In the genomic region with DNA sequence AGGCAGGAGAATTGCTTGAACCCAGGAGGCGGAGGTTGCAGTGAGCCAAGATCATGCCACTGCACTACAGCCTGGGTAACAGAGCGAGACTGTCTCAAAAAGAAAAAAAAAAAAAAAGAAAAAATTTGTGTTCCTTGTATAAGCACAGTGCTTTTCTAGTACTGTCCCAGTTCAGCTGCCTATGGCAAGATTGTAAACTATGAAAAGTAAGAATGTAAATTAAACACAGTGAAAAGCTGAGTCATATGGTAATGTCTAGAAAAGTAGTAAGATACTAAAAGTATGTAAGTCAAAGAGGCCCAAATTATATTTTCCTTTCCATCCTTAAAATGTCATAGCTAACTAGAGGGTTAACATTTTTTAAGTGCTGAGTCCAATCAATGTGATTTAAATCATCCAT, we compare ENCODE assay signal across 17 cellular contexts. TPM values are rescaled to one million over a fixed set of nuclear protein-coding genes. Genes with fewer than 3 reads are reported as not detected.
DNase-seq lines count a peak whose midpoint lies in the region; ATAC-seq, FAIRE-seq and TF ChIP-seq lines count a peak whose summit lies in the region.
"Had no signal": no experiment of that assay in that cellular context is flagged by ENCODE, and none has a peak within 500 bp of the region (broad histone marks: within the 10 kb centered on the region; RNA-seq: fewer than 3 reads in every experiment).

No MANE protein-coding gene starts in this region.

- no peaks in the 10 kb centered on the region for H3K27me3 ChIP-seq in Peyer's patch
- H3K27me3 ChIP-seq: BE2C, SJCRH30 had no signal

- TF ChIP-seq POLR2A in A549 (IDR thresholded peaks at IDR 0.05; ENCODE audit: low read length) (no peak), Peyer's patch (IDR thresholded peaks at IDR 0.05) (no peak)

- CTCF ChIA-PET in A549 (lab: Yijun Ruan, JAX): interaction anchor here (1.1 to 4.1 kb wide), 4 partner anchors 14 to 76 kb away, joined by 4 to 30 read pairs (median 7); no protein-coding TSS in a partner anchor

- no peak for TF ChIP-seq CTCF in A549 (IDR thresholded peaks at IDR 0.05)
- TF ChIP-seq CTCF in astrocyte of the spinal cord (IDR thresholded peaks at IDR 0.05; ENCODE audit: low read depth, low read length): no peak
- TF ChIP-seq CTCF in Peyer's patch (IDR thresholded peaks at IDR 0.05): no peak

- DNase-seq in A549 (ENCODE audit: low read depth in 1 of 2, low spot score in 1 of 2): no peak
- DNase-seq in EL: peak; percentile 16
- DNase-seq in astrocyte of the spinal cord (ENCODE audit: low read depth, low spot score): peak; percentile 25
- peak; percentile 18 for DNase-seq in hepatic stellate cell (ENCODE audit: low spot score)
- DNase-seq in head of caudate nucleus: no peak
- no peak for DNase-seq in UCSD-AML1 (lab: John Stamatoyannopoulos, UW; ENCODE audit: unreplicated experiment)
- DNase-seq in Peyer's patch: no peak
- DNase-seq: ACHN; BE2C; CD4-positive, alpha-beta memory T cell; DMS79; GF-D8; NCI-H1436; NCI-H2029 treated with DMSO at 0.1 percent for 48 hours; NCI-H524; SJCRH30 had no signal

- no peak for TF ChIP-seq EP300 in A549 (IDR thresholded peaks at IDR 0.05)

- no peak overlapping the region for H3K27ac ChIP-seq in A549
- H3K27ac ChIP-seq in Peyer's patch: no peak overlapping the region
- H3K27ac ChIP-seq: SJCRH30 had no signal

- in situ Hi-C loops in astrocyte of the spinal cord (cut with HindIII; ENCODE audit: low sequenced_read_pairs): no loop called here

- H3K4me3 ChIP-seq in A549 (no peak overlapping the region), astrocyte of the spinal cord (ENCODE audit: low read depth, low read length) (no peak overlapping the region), Peyer's patch (no peak overlapping the region)
- H3K4me3 ChIP-seq: SJCRH30 had no signal

- WGBS in A549 (ENCODE audit: missing lambda C conversion rate): 91% methylated on average over 2 of the region's 2 CpGs

- TF ChIP-seq RAD21 in A549 (conservative IDR thresholded peaks at IDR 0.05 in 1 of 2, IDR thresholded peaks at IDR 0.05 in 1 of 2): no peak

- H3K9me3 ChIP-seq in A549: peaks cover 3% of the 10 kb centered on the region; the same call in 2 of the 3 replicates
- no peaks in the 10 kb centered on the region for H3K9me3 ChIP-seq in Peyer's patch
- H3K9me3 ChIP-seq: BE2C had no signal

- H3K36me3 ChIP-seq in Peyer's patch: no peaks in the 10 kb centered on the region
- H3K36me3 ChIP-seq: BE2C, SJCRH30 had no signal

- no peak for ATAC-seq in A549

- H3K4me2 ChIP-seq in A549: peak overlapping the region; percentile 15; the same call in 1 of the 3 replicates

- intact Hi-C loops in head of caudate nucleus (cut with DNase I): no loop called here

- POLR2A ChIA-PET in A549 (lab: Yijun Ruan, JAX): interaction anchor here (1.1 kb wide), 1 partner anchor 14 kb away, joined by 3 read pairs; no protein-coding TSS in a partner anchor

- no peak for FAIRE-seq in A549 (lab: Jason Lieb, UNC)
- FAIRE-seq: H54 had no signal

- H3K4me1 ChIP-seq in A549 (peaks cover 20% of the 10 kb centered on the region; the same call in 2 of the 3 replicates), Peyer's patch (no peaks in the 10 kb centered on the region)
- H3K4me1 ChIP-seq: BE2C had no signal

TF ChIP-seq in A549, 52 proteins besides CTCF, POLR2A, EP300 and RAD21:
- TF ChIP-seq EHF (CRISPR knock-in tag; IDR thresholded peaks at IDR 0.05): no peak
- TF ChIP-seq KDM1A (IDR thresholded peaks at IDR 0.05; ENCODE audit: low read depth): no peak
- no peak for TF ChIP-seq RNF2 (IDR thresholded peaks at IDR 0.05; ENCODE audit: borderline replicate concordance, low read depth)
- no peak for TF ChIP-seq RCOR1 (IDR thresholded peaks at IDR 0.05; ENCODE audit: low read depth, low read length)
- TF ChIP-seq EHMT2 (IDR thresholded peaks at IDR 0.05; ENCODE audit: low read depth): no peak
- no peak for TF ChIP-seq CHD4 (IDR thresholded peaks at IDR 0.05; ENCODE audit: borderline replicate concordance)
- TF ChIP-seq, protein P1, sequence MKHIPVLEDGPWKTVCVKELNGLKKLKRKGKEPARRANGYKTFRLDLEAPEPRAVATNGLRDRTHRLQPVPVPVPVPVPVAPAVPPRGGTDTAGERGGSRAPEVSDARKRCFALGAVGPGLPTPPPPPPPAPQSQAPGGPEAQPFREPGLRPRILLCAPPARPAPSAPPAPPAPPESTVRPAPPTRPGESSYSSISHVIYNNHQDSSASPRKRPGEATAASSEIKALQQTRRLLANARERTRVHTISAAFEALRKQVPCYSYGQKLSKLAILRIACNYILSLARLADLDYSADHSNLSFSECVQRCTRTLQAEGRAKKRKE (CRISPR knock-in tag; IDR thresholded peaks at IDR 0.05; ENCODE audit: low read depth): no peak
- no peak for TF ChIP-seq MAFK (IDR thresholded peaks at IDR 0.05; ENCODE audit: partially characterized antibody)
- TF ChIP-seq FOSL2 (IDR thresholded peaks at IDR 0.05): no peak
- TF ChIP-seq FOSL2 (CRISPR knock-in tag; IDR thresholded peaks at IDR 0.05): no peak
- TF ChIP-seq HOXA7 (CRISPR knock-in tag; IDR thresholded peaks at IDR 0.05): no peak
- TF ChIP-seq, protein P2, sequence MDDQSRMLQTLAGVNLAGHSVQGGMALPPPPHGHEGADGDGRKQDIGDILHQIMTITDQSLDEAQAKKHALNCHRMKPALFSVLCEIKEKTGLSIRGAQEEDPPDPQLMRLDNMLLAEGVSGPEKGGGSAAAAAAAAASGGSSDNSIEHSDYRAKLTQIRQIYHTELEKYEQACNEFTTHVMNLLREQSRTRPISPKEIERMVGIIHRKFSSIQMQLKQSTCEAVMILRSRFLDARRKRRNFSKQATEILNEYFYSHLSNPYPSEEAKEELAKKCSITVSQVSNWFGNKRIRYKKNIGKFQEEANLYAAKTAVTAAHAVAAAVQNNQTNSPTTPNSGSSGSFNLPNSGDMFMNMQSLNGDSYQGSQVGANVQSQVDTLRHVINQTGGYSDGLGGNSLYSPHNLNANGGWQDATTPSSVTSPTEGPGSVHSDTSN (IDR thresholded peaks at IDR 0.05): no peak
- TF ChIP-seq TP53 (CRISPR knock-in tag; IDR thresholded peaks at IDR 0.05): no peak
- no peak for TF ChIP-seq FOXS1 (CRISPR knock-in tag; IDR thresholded peaks at IDR 0.05)
- no peak for TF ChIP-seq NFE2L2 (conservative IDR thresholded peaks at IDR 0.05; ENCODE audit: low read length)
- no peak for TF ChIP-seq NPAS2 (CRISPR knock-in tag; IDR thresholded peaks at IDR 0.05; ENCODE audit: borderline replicate concordance)
- no peak for TF ChIP-seq POLR2AphosphoS2 (conservative IDR thresholded peaks at IDR 0.05; ENCODE audit: low read length)
- TF ChIP-seq JUNB (IDR thresholded peaks at IDR 0.05): no peak
- TF ChIP-seq, protein P3, sequence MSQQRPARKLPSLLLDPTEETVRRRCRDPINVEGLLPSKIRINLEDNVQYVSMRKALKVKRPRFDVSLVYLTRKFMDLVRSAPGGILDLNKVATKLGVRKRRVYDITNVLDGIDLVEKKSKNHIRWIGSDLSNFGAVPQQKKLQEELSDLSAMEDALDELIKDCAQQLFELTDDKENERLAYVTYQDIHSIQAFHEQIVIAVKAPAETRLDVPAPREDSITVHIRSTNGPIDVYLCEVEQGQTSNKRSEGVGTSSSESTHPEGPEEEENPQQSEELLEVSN (IDR thresholded peaks at IDR 0.05; ENCODE audit: borderline replicate concordance, low read depth): no peak
- TF ChIP-seq HOXB5 (CRISPR knock-in tag; IDR thresholded peaks at IDR 0.05): no peak
- no peak for TF ChIP-seq GATA3 (IDR thresholded peaks at IDR 0.05; ENCODE audit: borderline replicate concordance)

RNA-seq across cellular contexts. Expression of a gene that starts 42.8 kb away (rescaled TPM):
- polyA plus RNA-seq in A549 (2011; rRNA removed) (1.5 and 2.0 TPM in 2 replicates), A549 (2017; fragmentation: RNase III; extraction: RNeasy Plus Mini Kit Qiagen cat#74134 plus additional on column Dnase treatment) (1.7 to 2.0 TPM (median 1.8 TPM) in 3 replicates)
- polyA plus RNA-seq in A549 (2012; cell fraction: cytosol; rRNA removed): 0.34 and 0.44 TPM in 2 replicates
- polyA plus RNA-seq in A549 (2012; cell fraction: nucleus; rRNA removed): 2.1 and 2.6 TPM in 2 replicates
- polyA minus RNA-seq in A549 (2011; rRNA and poly(A)+ RNA removed): 3.6 and 3.7 TPM in 2 replicates
- total RNA-seq in Peyer's patch: 1 to 10 TPM in 3 of 4 donors, under 1 TPM in 1; 0.80 to 4.1 (median 1.2) TPM
- total RNA-seq: CD4-positive, alpha-beta memory T cell had no signal

Comparison
In these comparisons a context has a peak if more than half of its experiments do, and no peak if none do; other contexts are left out.
1. DNase-seq: peak in EL (single experiment), astrocyte of the spinal cord (single experiment) and hepatic stellate cell (single experiment); none in A549 (0 of 2), head of caudate nucleus (0 of 42), UCSD-AML1 (single experiment) and Peyer's patch (0 of 3).